8 cellular contexts compared by ENCODE assay signal in the genomic region with DNA sequence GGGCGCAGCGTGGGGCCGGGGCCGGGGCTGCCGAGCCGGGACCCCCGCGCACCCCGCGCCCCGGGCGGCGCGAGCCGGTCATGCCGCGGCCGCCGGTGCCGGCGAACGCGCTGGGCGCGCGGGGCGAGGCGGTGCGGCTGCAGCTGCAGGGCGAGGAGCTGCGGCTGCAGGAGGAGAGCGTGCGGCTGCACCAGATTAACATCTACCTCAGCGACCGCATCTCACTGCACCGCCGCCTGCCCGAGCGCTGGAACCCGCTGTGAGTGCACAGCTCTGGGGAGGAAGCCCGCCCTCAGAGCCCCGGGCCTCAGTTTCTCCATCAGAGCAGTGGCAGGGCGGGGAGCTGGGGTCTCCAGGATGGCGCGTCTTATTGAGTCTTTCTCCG.
A peak's percentile ranks its signal among the peaks of the same experiment; 100 is the strongest.
DNase-seq lines count a peak whose midpoint lies in the region; ATAC-seq lines count a peak whose summit lies in the region.

No MANE protein-coding gene starts in this region.

- peak overlapping the region; percentile 79 for H3K4me3 Mint-ChIP-seq in activated naive CD4-positive, alpha-beta T cell treated with anti-CD3 and anti-CD28 coated beads, Interleukin-2, amount 10 ng/mL, durations not matched to agents 7 days and 5 days

- H3K36me3 Mint-ChIP-seq in activated naive CD4-positive, alpha-beta T cell treated with anti-CD3 and anti-CD28 coated beads, Interleukin-2, amount 10 ng/mL, durations not matched to agents 7 days and 5 days: no peaks in the 10 kb centered on the region

- peaks cover 41% of the 10 kb centered on the region for H3K27me3 Mint-ChIP-seq in activated naive CD4-positive, alpha-beta T cell treated with anti-CD3 and anti-CD28 coated beads, Interleukin-2, amount 10 ng/mL, durations not matched to agents 7 days and 5 days

- ATAC-seq in HG03378 (IDR thresholded peaks at IDR 0.05; ENCODE audit: unreplicated experiment): no peak

- peaks cover 24% of the 10 kb centered on the region for H3K4me1 Mint-ChIP-seq in activated naive CD4-positive, alpha-beta T cell treated with anti-CD3 and anti-CD28 coated beads, Interleukin-2, amount 10 ng/mL, durations not matched to agents 7 days and 5 days

- H3K27ac ChIP-seq in HUES48 (ENCODE audit: low read depth, low read length): no peak overlapping the region
- no peak overlapping the region for H3K27ac ChIP-seq in iPS-20b (ENCODE audit: low read length)

- CTCF ChIA-PET in activated naive CD4-positive, alpha-beta T cell treated with anti-CD3 and anti-CD28 coated beads, Interleukin-2, amount 10 ng/mL, durations not matched to agents 7 days and 5 days (lab: Charles Lee): interaction anchor here (1.0 to 5.6 kb wide), 4 partner anchors 12 to 190 kb away, joined by 3 to 27 read pairs (median 5); partner anchors contain the start of gene ANKS6

- peak overlapping the region; percentile 71 for H3K4me3 ChIP-seq in HUES48 (ENCODE audit: low read depth, low read length)
- peak overlapping the region; percentile 73 for H3K4me3 ChIP-seq in iPS-20b (ENCODE audit: low read length)

- H3K4me1 ChIP-seq in HUES48 (ENCODE audit: control insufficient read depth, insufficient read depth, low read length): peaks cover 24% of the 10 kb centered on the region
- peaks cover 19% of the 10 kb centered on the region; the same call in 1 of the 2 replicates for H3K4me1 ChIP-seq in iPS-20b (ENCODE audit: insufficient read depth, low read length)

- peak overlapping the region; percentile 67 for H3K27ac Mint-ChIP-seq in activated naive CD4-positive, alpha-beta T cell treated with anti-CD3 and anti-CD28 coated beads, Interleukin-2, amount 10 ng/mL, durations not matched to agents 7 days and 5 days

- peak in 2 of 3 experiments; percentile 68 to 70 for DNase-seq in NCI-H1417 (lab: John Stamatoyannopoulos, UW)
- no peak for DNase-seq in NCI-H1417 treated with DMSO at 0.1 percent for 48 hours (lab: John Stamatoyannopoulos, UW)
- DNase-seq in activated naive CD4-positive, alpha-beta T cell treated with anti-CD3 and anti-CD28 coated beads, Interleukin-2, amount 10 ng/mL, durations not matched to agents 7 days and 5 days: peak; percentile 57
- DNase-seq in stimulated activated CD4-positive, alpha-beta T cell treated with anti-CD3 and anti-CD28 coated beads, Interleukin-4, amount 100 ng/mL, for 1 hour: peak; percentile 34
- DNase-seq in activated gamma-delta T cell treated with Interleukin-2 at 50 U/mL for 16 hours: no peak

- H3K27me3 ChIP-seq in HUES48 (ENCODE audit: control insufficient read depth, insufficient read depth, low read length) (peaks cover 7% of the 10 kb centered on the region), iPS-20b (ENCODE audit: insufficient read depth, low read length) (peaks cover 37% of the 10 kb centered on the region)

- H3K9ac ChIP-seq in HUES48 (ENCODE audit: low read depth, low read length): no peak overlapping the region
- H3K9ac ChIP-seq in iPS-20b (ENCODE audit: low read depth, low read length): peak overlapping the region; percentile 52; the same call in 1 of the 2 replicates

- no peaks in the 10 kb centered on the region for H3K36me3 ChIP-seq in HUES48 (ENCODE audit: control insufficient read depth, insufficient read depth, low read length)
- no peaks in the 10 kb centered on the region for H3K36me3 ChIP-seq in iPS-20b (ENCODE audit: insufficient read depth, low read depth, low read length)

- H3K9me3 ChIP-seq in HUES48 (ENCODE audit: control insufficient read depth, insufficient read depth, low read length): no peaks in the 10 kb centered on the region
- no peaks in the 10 kb centered on the region for H3K9me3 ChIP-seq in iPS-20b (ENCODE audit: insufficient read depth, low read depth, low read length)

- H3K9me3 Mint-ChIP-seq in activated naive CD4-positive, alpha-beta T cell treated with anti-CD3 and anti-CD28 coated beads, Interleukin-2, amount 10 ng/mL, durations not matched to agents 7 days and 5 days: no peaks in the 10 kb centered on the region

Comparison
In these comparisons a context has a peak if more than half of its experiments do, and no peak if none do; other contexts are left out.
1. DNase-seq: peak in NCI-H1417 (2 of 3), activated naive CD4-positive, alpha-beta T cell treated with anti-CD3 and anti-CD28 coated beads, Interleukin-2, amount 10 ng/mL, durations not matched to agents 7 days and 5 days (single experiment) and stimulated activated CD4-positive, alpha-beta T cell treated with anti-CD3 and anti-CD28 coated beads, Interleukin-4, amount 100 ng/mL, for 1 hour (single experiment); none in NCI-H1417 treated with DMSO at 0.1 percent for 48 hours (single experiment) and activated gamma-delta T cell treated with Interleukin-2 at 50 U/mL for 16 hours (single experiment).